1 cellular context compared by ENCODE assay signal in genomic region chr3:179734497-179735281, GRCh38.
TF ChIP-seq lines count a peak whose summit lies in the region.

No MANE protein-coding gene starts in this region.

TF ChIP-seq in HepG2, 621 proteins besides CTCF, POLR2A, EP300 and RAD21 (continues in another document):
- TF ChIP-seq ESRRA (CRISPR knock-in tag; IDR thresholded peaks at IDR 0.05; ENCODE audit: low read depth) = peak; percentile 78
- TF ChIP-seq HNRNPH1 (optimal IDR thresholded peaks at IDR 0.05; ENCODE audit: low read depth, low read length) = no peak
- TF ChIP-seq CREM (IDR thresholded peaks at IDR 0.05) = peak; percentile 75
- no peak for TF ChIP-seq CREM (CRISPR knock-in tag; IDR thresholded peaks at IDR 0.05)
- TF ChIP-seq, protein P1, sequence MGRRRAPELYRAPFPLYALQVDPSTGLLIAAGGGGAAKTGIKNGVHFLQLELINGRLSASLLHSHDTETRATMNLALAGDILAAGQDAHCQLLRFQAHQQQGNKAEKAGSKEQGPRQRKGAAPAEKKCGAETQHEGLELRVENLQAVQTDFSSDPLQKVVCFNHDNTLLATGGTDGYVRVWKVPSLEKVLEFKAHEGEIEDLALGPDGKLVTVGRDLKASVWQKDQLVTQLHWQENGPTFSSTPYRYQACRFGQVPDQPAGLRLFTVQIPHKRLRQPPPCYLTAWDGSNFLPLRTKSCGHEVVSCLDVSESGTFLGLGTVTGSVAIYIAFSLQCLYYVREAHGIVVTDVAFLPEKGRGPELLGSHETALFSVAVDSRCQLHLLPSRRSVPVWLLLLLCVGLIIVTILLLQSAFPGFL (CRISPR knock-in tag; IDR thresholded peaks at IDR 0.05) = no peak
- TF ChIP-seq SUZ12 (IDR thresholded peaks at IDR 0.05; ENCODE audit: low read depth, low read length) = no peak
- TF ChIP-seq CHD2 (IDR thresholded peaks at IDR 0.05; ENCODE audit: low read depth, low read length) = no peak
- no peak for TF ChIP-seq ZNF761 (CRISPR knock-in tag; conservative IDR thresholded peaks at IDR 0.05)
- no peak for TF ChIP-seq ZNF597 (CRISPR knock-in tag; IDR thresholded peaks at IDR 0.05)
- TF ChIP-seq, protein P2, sequence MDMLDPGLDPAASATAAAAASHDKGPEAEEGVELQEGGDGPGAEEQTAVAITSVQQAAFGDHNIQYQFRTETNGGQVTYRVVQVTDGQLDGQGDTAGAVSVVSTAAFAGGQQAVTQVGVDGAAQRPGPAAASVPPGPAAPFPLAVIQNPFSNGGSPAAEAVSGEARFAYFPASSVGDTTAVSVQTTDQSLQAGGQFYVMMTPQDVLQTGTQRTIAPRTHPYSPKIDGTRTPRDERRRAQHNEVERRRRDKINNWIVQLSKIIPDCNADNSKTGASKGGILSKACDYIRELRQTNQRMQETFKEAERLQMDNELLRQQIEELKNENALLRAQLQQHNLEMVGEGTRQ (IDR thresholded peaks at IDR 0.05; ENCODE audit: low read depth, low read length) = no peak
- TF ChIP-seq, protein P2 (CRISPR knock-in tag; IDR thresholded peaks at IDR 0.05; ENCODE audit: borderline replicate concordance) = no peak
- no peak for TF ChIP-seq PAWR (CRISPR knock-in tag; IDR thresholded peaks at IDR 0.05; ENCODE audit: borderline replicate concordance)
- no peak for TF ChIP-seq POLR2AphosphoS5 (IDR thresholded peaks at IDR 0.05; ENCODE audit: low read depth, low read length)
- TF ChIP-seq SIN3A (IDR thresholded peaks at IDR 0.05; ENCODE audit: borderline replicate concordance, low read depth, low read length) = no peak
- no peak for TF ChIP-seq ZNF17 (CRISPR knock-in tag; IDR thresholded peaks at IDR 0.05)
- TF ChIP-seq GATA4 (IDR thresholded peaks at IDR 0.05; ENCODE audit: borderline replicate concordance, low read depth) = no peak
- TF ChIP-seq ZNF296 (CRISPR knock-in tag; conservative IDR thresholded peaks at IDR 0.05) = no peak
- TF ChIP-seq ZNF367 (CRISPR knock-in tag; IDR thresholded peaks at IDR 0.05; ENCODE audit: borderline replicate concordance) = no peak
- TF ChIP-seq THAP9 (CRISPR knock-in tag; IDR thresholded peaks at IDR 0.05; ENCODE audit: borderline replicate concordance) = no peak
- no peak for TF ChIP-seq BRCA1 (CRISPR knock-in tag; IDR thresholded peaks at IDR 0.05)
- no peak for TF ChIP-seq KMT2B (CRISPR knock-in tag; IDR thresholded peaks at IDR 0.05)
- no peak for TF ChIP-seq ZNF775 (CRISPR knock-in tag; IDR thresholded peaks at IDR 0.05; ENCODE audit: borderline replicate concordance)
- no peak for TF ChIP-seq ZNF496 (CRISPR knock-in tag; IDR thresholded peaks at IDR 0.05; ENCODE audit: insufficient replicate concordance)
- no peak for TF ChIP-seq POLR2AphosphoS2 (IDR thresholded peaks at IDR 0.05; ENCODE audit: low read depth, low read length)
- no peak for TF ChIP-seq ZC3H4 (CRISPR knock-in tag; IDR thresholded peaks at IDR 0.05; ENCODE audit: borderline replicate concordance)
- TF ChIP-seq GLMP (CRISPR knock-in tag; IDR thresholded peaks at IDR 0.05; ENCODE audit: borderline replicate concordance) = no peak
- TF ChIP-seq, protein P3, sequence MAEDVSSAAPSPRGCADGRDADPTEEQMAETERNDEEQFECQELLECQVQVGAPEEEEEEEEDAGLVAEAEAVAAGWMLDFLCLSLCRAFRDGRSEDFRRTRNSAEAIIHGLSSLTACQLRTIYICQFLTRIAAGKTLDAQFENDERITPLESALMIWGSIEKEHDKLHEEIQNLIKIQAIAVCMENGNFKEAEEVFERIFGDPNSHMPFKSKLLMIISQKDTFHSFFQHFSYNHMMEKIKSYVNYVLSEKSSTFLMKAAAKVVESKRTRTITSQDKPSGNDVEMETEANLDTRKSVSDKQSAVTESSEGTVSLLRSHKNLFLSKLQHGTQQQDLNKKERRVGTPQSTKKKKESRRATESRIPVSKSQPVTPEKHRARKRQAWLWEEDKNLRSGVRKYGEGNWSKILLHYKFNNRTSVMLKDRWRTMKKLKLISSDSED (CRISPR knock-in tag; IDR thresholded peaks at IDR 0.05) = no peak
- no peak for TF ChIP-seq SAFB2 (CRISPR knock-in tag; IDR thresholded peaks at IDR 0.05; ENCODE audit: borderline replicate concordance, low read depth)
- TF ChIP-seq MEF2D (CRISPR knock-in tag; IDR thresholded peaks at IDR 0.05) = no peak
- TF ChIP-seq ZFAT (CRISPR knock-in tag; conservative IDR thresholded peaks at IDR 0.05) = no peak
- TF ChIP-seq SMAD1 (CRISPR knock-in tag; IDR thresholded peaks at IDR 0.05; ENCODE audit: borderline replicate concordance, low read depth) = no peak
- no peak for TF ChIP-seq ZNF850 (CRISPR knock-in tag; conservative IDR thresholded peaks at IDR 0.05)
- no peak for TF ChIP-seq GABPA (IDR thresholded peaks at IDR 0.05; ENCODE audit: low read depth, low read length)
- TF ChIP-seq GABPA (CRISPR knock-in tag; IDR thresholded peaks at IDR 0.05; ENCODE audit: low read depth) = no peak
- no peak for TF ChIP-seq ZBTB38 (CRISPR knock-in tag; IDR thresholded peaks at IDR 0.05)
- no peak for TF ChIP-seq EED (CRISPR knock-in tag; IDR thresholded peaks at IDR 0.05)
- TF ChIP-seq, protein P4, sequence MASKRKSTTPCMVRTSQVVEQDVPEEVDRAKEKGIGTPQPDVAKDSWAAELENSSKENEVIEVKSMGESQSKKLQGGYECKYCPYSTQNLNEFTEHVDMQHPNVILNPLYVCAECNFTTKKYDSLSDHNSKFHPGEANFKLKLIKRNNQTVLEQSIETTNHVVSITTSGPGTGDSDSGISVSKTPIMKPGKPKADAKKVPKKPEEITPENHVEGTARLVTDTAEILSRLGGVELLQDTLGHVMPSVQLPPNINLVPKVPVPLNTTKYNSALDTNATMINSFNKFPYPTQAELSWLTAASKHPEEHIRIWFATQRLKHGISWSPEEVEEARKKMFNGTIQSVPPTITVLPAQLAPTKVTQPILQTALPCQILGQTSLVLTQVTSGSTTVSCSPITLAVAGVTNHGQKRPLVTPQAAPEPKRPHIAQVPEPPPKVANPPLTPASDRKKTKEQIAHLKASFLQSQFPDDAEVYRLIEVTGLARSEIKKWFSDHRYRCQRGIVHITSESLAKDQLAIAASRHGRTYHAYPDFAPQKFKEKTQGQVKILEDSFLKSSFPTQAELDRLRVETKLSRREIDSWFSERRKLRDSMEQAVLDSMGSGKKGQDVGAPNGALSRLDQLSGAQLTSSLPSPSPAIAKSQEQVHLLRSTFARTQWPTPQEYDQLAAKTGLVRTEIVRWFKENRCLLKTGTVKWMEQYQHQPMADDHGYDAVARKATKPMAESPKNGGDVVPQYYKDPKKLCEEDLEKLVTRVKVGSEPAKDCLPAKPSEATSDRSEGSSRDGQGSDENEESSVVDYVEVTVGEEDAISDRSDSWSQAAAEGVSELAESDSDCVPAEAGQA (IDR thresholded peaks at IDR 0.05; ENCODE audit: low read depth) = no peak
- TF ChIP-seq, protein P4 (CRISPR knock-in tag; IDR thresholded peaks at IDR 0.05; ENCODE audit: borderline replicate concordance) = no peak
- no peak for TF ChIP-seq ZNF180 (CRISPR knock-in tag; IDR thresholded peaks at IDR 0.05; ENCODE audit: borderline replicate concordance, low read depth)
- no peak for TF ChIP-seq PATZ1 (CRISPR knock-in tag; IDR thresholded peaks at IDR 0.05)
- no peak for TF ChIP-seq ZMYM2 (CRISPR knock-in tag; IDR thresholded peaks at IDR 0.05)
- no peak for TF ChIP-seq ZNF143 (CRISPR knock-in tag; IDR thresholded peaks at IDR 0.05)
- no peak for TF ChIP-seq HCFC1 (IDR thresholded peaks at IDR 0.05; ENCODE audit: low read depth, low read length)
- no peak for TF ChIP-seq ZNF274 (CRISPR knock-in tag; IDR thresholded peaks at IDR 0.05)
- no peak for TF ChIP-seq MTA1 (CRISPR knock-in tag; IDR thresholded peaks at IDR 0.05; ENCODE audit: borderline replicate concordance)
- TF ChIP-seq ZNF558 (CRISPR knock-in tag; IDR thresholded peaks at IDR 0.05; ENCODE audit: borderline replicate concordance) = no peak
- TF ChIP-seq NR0B2 (CRISPR knock-in tag; IDR thresholded peaks at IDR 0.05) = no peak
- no peak for TF ChIP-seq ZNF746 (CRISPR knock-in tag; IDR thresholded peaks at IDR 0.05)
- no peak for TF ChIP-seq SP2 (CRISPR knock-in tag; IDR thresholded peaks at IDR 0.05)
- TF ChIP-seq, protein P5, sequence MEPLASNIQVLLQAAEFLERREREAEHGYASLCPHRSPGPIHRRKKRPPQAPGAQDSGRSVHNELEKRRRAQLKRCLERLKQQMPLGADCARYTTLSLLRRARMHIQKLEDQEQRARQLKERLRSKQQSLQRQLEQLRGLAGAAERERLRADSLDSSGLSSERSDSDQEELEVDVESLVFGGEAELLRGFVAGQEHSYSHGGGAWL (CRISPR knock-in tag; IDR thresholded peaks at IDR 0.05) = no peak
- no peak for TF ChIP-seq ELF1 (CRISPR knock-in tag; IDR thresholded peaks at IDR 0.05)
- no peak for TF ChIP-seq PRMT3 (CRISPR knock-in tag; IDR thresholded peaks at IDR 0.05; ENCODE audit: borderline replicate concordance, low read depth)
- TF ChIP-seq ZNF333 (CRISPR knock-in tag; IDR thresholded peaks at IDR 0.05; ENCODE audit: borderline replicate concordance) = no peak
